ENCODE assay signal across 22 cellular contexts in genomic region chr13:30091035-30091434, GRCh38.
DNase-seq lines count a peak whose midpoint lies in the region; ATAC-seq, FAIRE-seq and TF ChIP-seq lines count a peak whose summit lies in the region.
"Had no signal": no experiment of that assay in that cellular context is flagged by ENCODE, and none has a peak within 500 bp of the region (broad histone marks: within the 10 kb centered on the region; RNA-seq: fewer than 3 reads in every experiment).

No MANE protein-coding gene starts in this region.

- H3K4me1 ChIP-seq in left lung: no peaks in the 10 kb centered on the region
- H3K4me1 ChIP-seq in upper lobe of right lung: no peaks in the 10 kb centered on the region
- H3K4me1 ChIP-seq: A549, BE2C, HAP-1 had no signal

- H3K36me3 ChIP-seq in left lung (no peaks in the 10 kb centered on the region), upper lobe of right lung (no peaks in the 10 kb centered on the region)
- H3K36me3 ChIP-seq: BE2C; BLaER1 treated with 17β-estradiol and CSF1 and Interleukin-3, amounts not matched to agents 10 nM and 100 nM; HAP-1 had no signal

- no peak for FAIRE-seq in urothelium cell line (lab: Jason Lieb, UNC)
- FAIRE-seq: A549, D721Med, G401.6, GM12892, H54 had no signal

- peak; percentile 29 for DNase-seq in cardiac septum (ENCODE audit: low spot score)
- no peak for DNase-seq in left ventricle myocardium superior
- DNase-seq in left lung: peak in 1 of 2 donors; percentile 47
- DNase-seq in upper lobe of right lung: no peak
- no peak for DNase-seq in activated CD8-positive, alpha-beta memory T cell treated with anti-CD3 and anti-CD28 coated beads for 24 hours
- DNase-seq in urothelium cell line (ENCODE audit: low spot score): no peak
- DNase-seq: 8988T; ACHN; AML-193; BE2C; CD4-positive, alpha-beta T cell; CD8-positive, alpha-beta memory T cell; DMS 273 treated with DMSO at 0.1 percent for 48 hours; DND-41; GOT3 had no signal

- intact Hi-C loops in cardiac septum (cut with DNase I): no loop called here
- intact Hi-C loops in left ventricle myocardium superior (cut with micrococcal nuclease): no loop called here
- intact Hi-C loops in left lung (cut with DNase I): no loop called here
- intact Hi-C loops in upper lobe of right lung (cut with DNase I): no loop called here

- no peak overlapping the region for H3K27ac ChIP-seq in left lung
- no peak overlapping the region for H3K27ac ChIP-seq in upper lobe of right lung
- H3K27ac ChIP-seq: A549; BLaER1 treated with 17β-estradiol and CSF1 and Interleukin-3, amounts not matched to agents 10 nM and 100 nM had no signal

- no peak for TF ChIP-seq CTCF in left lung (IDR thresholded peaks at IDR 0.05)
- no peak for TF ChIP-seq CTCF in upper lobe of right lung (IDR thresholded peaks at IDR 0.05)

- H3K9me3 ChIP-seq in left lung (no peaks in the 10 kb centered on the region), upper lobe of right lung (no peaks in the 10 kb centered on the region)
- H3K9me3 ChIP-seq: A549, BE2C, HAP-1 had no signal

- H3K27me3 ChIP-seq in left lung (no peaks in the 10 kb centered on the region), upper lobe of right lung (no peaks in the 10 kb centered on the region)
- H3K27me3 ChIP-seq: BE2C; BLaER1 treated with 17β-estradiol and CSF1 and Interleukin-3, amounts not matched to agents 10 nM and 100 nM had no signal

- no peak overlapping the region for H3K4me3 ChIP-seq in left lung
- no peak overlapping the region for H3K4me3 ChIP-seq in upper lobe of right lung
- H3K4me3 ChIP-seq: A549; BLaER1 treated with 17β-estradiol and CSF1 and Interleukin-3, amounts not matched to agents 10 nM and 100 nM; HAP-1 had no signal

- ATAC-seq in left ventricle myocardium superior (no peak), left lung (peak; percentile 72), upper lobe of right lung (peak; percentile 53)
- ATAC-seq: A549 had no signal
